In genomic region chr13:30465541-30466357, GRCh38 we compare ENCODE assay signal across 8 cellular contexts. TPM values are rescaled to one million over a fixed set of nuclear protein-coding genes. Genes with fewer than 3 reads are reported as not detected.
DNase-seq lines count a peak whose midpoint lies in the region; FAIRE-seq and TF ChIP-seq lines count a peak whose summit lies in the region.

Gene HMGB1, minus strand, starts transcription at chr13:30465936. Its CDS starts 2,256 bp downstream, at chr13:30463680.

- H3K27ac Mint-ChIP-seq in activated naive CD4-positive, alpha-beta T cell treated with anti-CD3 and anti-CD28 coated beads for 36 hours, result peak within 1 kb of the TSS; percentile 98

- no peak within 1 kb of the TSS for H4K8ac ChIP-seq in neuronal stem cell (ENCODE audit: low read depth, low read length)

- H3K14ac ChIP-seq in neuronal stem cell (ENCODE audit: low read length), result peak within 1 kb of the TSS; percentile 38

- peak within 1 kb of the TSS; percentile 99 for H2AK5ac ChIP-seq in neuronal stem cell (ENCODE audit: low read depth, low read length)

- TF ChIP-seq CTCF in HFF-Myc (IDR thresholded peaks at IDR 0.05; ENCODE audit: low read depth, low read length, missing control alignments) (no peak), subcutaneous adipose tissue (IDR thresholded peaks at IDR 0.05; ENCODE audit: low read depth) (no peak)

- H3K18ac ChIP-seq in neuronal stem cell (ENCODE audit: low read length), result peak within 1 kb of the TSS; percentile 96

- no peaks in the 10 kb centered on the region for H3K9me3 Mint-ChIP-seq in activated naive CD4-positive, alpha-beta T cell treated with anti-CD3 and anti-CD28 coated beads for 36 hours

- peaks cover 2% of the 10 kb centered on the region for H3K79me1 ChIP-seq in neuronal stem cell (ENCODE audit: low read depth, low read length)

- H3K4me1 ChIP-seq in neuronal stem cell (ENCODE audit: control insufficient read depth in 2 of 2, insufficient read depth in 1 of 2, low read depth in 1 of 2, low read length in 2 of 2), result peaks cover 4 to 11% of the 10 kb centered on the region in 2 donors

- H3K4me3 Mint-ChIP-seq in activated naive CD4-positive, alpha-beta T cell treated with anti-CD3 and anti-CD28 coated beads for 36 hours, result peak within 1 kb of the TSS; percentile 89

- H3K27me3 ChIP-seq in neuronal stem cell (ENCODE audit: control insufficient read depth in 3 of 3, insufficient read depth in 3 of 3, low read depth in 1 of 3, low read length in 3 of 3), result no peaks in the 10 kb centered on the region

- peaks cover 29% of the 10 kb centered on the region for H3K36me3 Mint-ChIP-seq in activated naive CD4-positive, alpha-beta T cell treated with anti-CD3 and anti-CD28 coated beads for 36 hours (ENCODE audit: low read depth)

- peak within 1 kb of the TSS; percentile 93 for H2BK5ac ChIP-seq in neuronal stem cell (ENCODE audit: low read length)

- FAIRE-seq in frontal cortex (lab: Jason Lieb, UNC), result peak; percentile 99

- no peak within 1 kb of the TSS for H4K91ac ChIP-seq in neuronal stem cell (ENCODE audit: low read depth, low read length, poor library complexity)

- H3K9me3 ChIP-seq in neuronal stem cell (replicated peaks in 1 of 2; ENCODE audit: control insufficient read depth in 2 of 2, insufficient read depth in 1 of 2, low read depth in 1 of 2, low read length in 2 of 2), result no peaks in the 10 kb centered on the region

- H3K36me3 ChIP-seq in neuronal stem cell (replicated peaks in 1 of 2; ENCODE audit: control insufficient read depth in 2 of 2, insufficient read depth in 2 of 2, low read length in 2 of 2), result peaks cover 5 to 27% of the 10 kb centered on the region in 2 donors

- peak within 1 kb of the TSS; percentile 86 for H3K4me3 ChIP-seq in HFF-Myc (replicated peaks; ENCODE audit: low read depth, low read length)
- H3K4me3 ChIP-seq in neuronal stem cell (ENCODE audit: low read length in 2 of 2), result peak within 1 kb of the TSS; percentile 81 to 97

- no CpG with 5 or more reads among the region's 64 CpGs for WGBS in neuronal stem cell (ENCODE audit: extremely low coverage in 2 of 2, insufficient read length in 2 of 2, insufficient replicate concordance in 1 of 2), 2 donors

- peak within 1 kb of the TSS; percentile 80 for H2AFZ ChIP-seq in neuronal stem cell (ENCODE audit: low read length)

- intact Hi-C loops in activated naive CD4-positive, alpha-beta T cell treated with anti-CD3 and anti-CD28 coated beads for 36 hours (cut with micrococcal nuclease), result loop anchor here (1.0 to 10.0 kb wide), 12 partner anchors 70 to 871 kb away; partner anchors contain the start of genes KATNAL1, SLC7A1 and USPL1

- H3K27me3 Mint-ChIP-seq in activated naive CD4-positive, alpha-beta T cell treated with anti-CD3 and anti-CD28 coated beads for 36 hours (ENCODE audit: low read depth), result peaks cover 3% of the 10 kb centered on the region

- H3K27ac ChIP-seq in neuronal stem cell (replicated peaks; ENCODE audit: low read length), result peak within 1 kb of the TSS; percentile 95

- peak within 1 kb of the TSS; percentile 61 for H2BK120ac ChIP-seq in neuronal stem cell (ENCODE audit: low read depth, low read length)

- H2BK12ac ChIP-seq in neuronal stem cell (ENCODE audit: low read length), result no peak within 1 kb of the TSS

- peak within 1 kb of the TSS; percentile 77 for H3K9ac ChIP-seq in neuronal stem cell (ENCODE audit: low read depth, low read length, poor library complexity)

- peak within 1 kb of the TSS; percentile 58 for H3K4me2 ChIP-seq in neuronal stem cell (ENCODE audit: insufficient read depth, low read length, poor library complexity, severe bottlenecking)

- H3K4ac ChIP-seq in neuronal stem cell (ENCODE audit: low read length), result peak within 1 kb of the TSS; percentile 93

- H2BK15ac ChIP-seq in neuronal stem cell (ENCODE audit: low read length), result no peak within 1 kb of the TSS

- peaks cover 15% of the 10 kb centered on the region for H3K4me1 Mint-ChIP-seq in activated naive CD4-positive, alpha-beta T cell treated with anti-CD3 and anti-CD28 coated beads for 36 hours (ENCODE audit: low read depth)

- DNase-seq in GM03348 (ENCODE audit: low spot score) (peak; percentile 99), HFF-Myc (ENCODE audit: extremely low read depth, low read depth) (peak; percentile 98), NAMALWA (ENCODE audit: low spot score) (peak; percentile 100), SK-N-DZ (ENCODE audit: low spot score) (peak; percentile 100), frontal cortex (ENCODE audit: low spot score in 2 of 2) (peak; percentile 84 to 89), neuronal stem cell (ENCODE audit: low spot score) (peak; percentile 99)
- peak; percentile 99 for DNase-seq in activated naive CD4-positive, alpha-beta T cell treated with anti-CD3 and anti-CD28 coated beads for 36 hours

- CTCF ChIA-PET in activated naive CD4-positive, alpha-beta T cell treated with anti-CD3 and anti-CD28 coated beads for 36 hours (lab: Charles Lee), result interaction anchor here (0.6 to 1.2 kb wide), 2 partner anchors 24 to 324 kb away, joined by 3 read pairs; no protein-coding TSS in a partner anchor

- no peak within 1 kb of the TSS for H3K23ac ChIP-seq in neuronal stem cell (ENCODE audit: low read depth, low read length, poor library complexity)

RNA-seq across cellular contexts. Expression of gene HMGB1, which starts in this region (rescaled TPM):
- polyA plus RNA-seq in SK-N-DZ (2014; cell fraction: cytosol; rRNA removed), result 1,342 and 1,760 TPM in 2 replicates
- polyA plus RNA-seq in SK-N-DZ (2014; cell fraction: nucleus; rRNA removed), result 947 and 1,128 TPM in 2 replicates
- total RNA-seq in activated naive CD4-positive, alpha-beta T cell treated with anti-CD3 and anti-CD28 coated beads for 36 hours, result 100 to 1,000 TPM; 686 to 722 TPM
- total RNA-seq in frontal cortex (199 TPM), subcutaneous adipose tissue (100 to 1,000 TPM; 194 to 234 (median 222) TPM)
- polyA plus RNA-seq in neuronal stem cell (2013, experiment 1 of 2), result 792 TPM
- 805 TPM for polyA plus RNA-seq in neuronal stem cell (2013, experiment 2 of 2)

Comparison
In these comparisons a context has a peak if more than half of its experiments do, and no peak if none do; other contexts are left out.
1. Peak in every context shown above with its lines: DNase-seq, H3K4me3 ChIP-seq and H3K27ac ChIP-seq.